ENCODE assay signal across 21 cellular contexts in the genomic region with DNA sequence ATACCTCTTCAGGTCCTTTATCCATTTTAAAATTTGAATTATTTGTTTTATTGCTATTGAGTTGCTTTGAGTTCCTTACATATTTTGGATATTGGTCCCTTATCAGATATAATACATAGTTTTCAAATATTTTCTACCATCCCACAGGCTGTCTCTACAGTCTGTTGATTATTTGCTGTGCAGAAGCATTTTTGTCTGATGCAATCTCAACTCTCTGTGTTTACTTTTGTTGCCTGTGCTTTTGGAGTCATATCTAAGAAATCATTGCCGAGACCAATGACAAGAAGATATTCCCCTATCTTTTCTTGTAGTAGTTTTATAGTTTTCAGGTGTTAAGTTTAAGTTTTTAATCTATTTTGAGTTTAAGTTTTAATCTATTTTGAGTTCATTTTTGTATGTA. TPM values are rescaled to one million over a fixed set of nuclear protein-coding genes. Genes with fewer than 3 reads are reported as not detected.
A peak's percentile ranks its signal among the peaks of the same experiment; 100 is the strongest.
DNase-seq lines count a peak whose midpoint lies in the region; ATAC-seq, FAIRE-seq and TF ChIP-seq lines count a peak whose summit lies in the region.
"Had no signal": no experiment of that assay in that cellular context is flagged by ENCODE, and none has a peak within 500 bp of the region (broad histone marks: within the 10 kb centered on the region; RNA-seq: fewer than 3 reads in every experiment).

No MANE protein-coding gene starts in this region.

- CTCF ChIA-PET in IMR-90 (lab: Yijun Ruan, JAX): interaction anchor here (0.8 kb wide), 1 partner anchor 10 kb away, joined by 4 read pairs; no protein-coding TSS in a partner anchor

- intact Hi-C loops in IMR-90 (cut with micrococcal nuclease): no loop called here

- H3K56ac ChIP-seq in IMR-90 (ENCODE audit: extremely low read depth, insufficient read depth, low read length): no peak overlapping the region

- no peak overlapping the region for H2AFZ ChIP-seq in IMR-90 (replicated peaks; ENCODE audit: low read length, poor library complexity)

- TF ChIP-seq POLR2A in IMR-90 (IDR thresholded peaks at IDR 0.05; ENCODE audit: low read depth, low read length): no peak
- TF ChIP-seq POLR2A in suprapubic skin (IDR thresholded peaks at IDR 0.05): no peak

- H2AK9ac ChIP-seq in IMR-90 (replicated peaks; ENCODE audit: low read depth, low read length, poor library complexity): no peak overlapping the region

- no peak for TF ChIP-seq RAD21 in IMR-90 (IDR thresholded peaks at IDR 0.05; ENCODE audit: low read length)
- no peak for TF ChIP-seq RAD21 in liver (IDR thresholded peaks at IDR 0.05)

- no peaks in the 10 kb centered on the region for H4K20me1 ChIP-seq in IMR-90 (ENCODE audit: insufficient read depth, low read length)
- H4K20me1 ChIP-seq: BLaER1 had no signal

- H3K9me1 ChIP-seq in IMR-90 (ENCODE audit: insufficient read depth, low read length): no peaks in the 10 kb centered on the region

- H2AK5ac ChIP-seq in IMR-90 (ENCODE audit: low read depth, low read length): no peak overlapping the region

- H3K27ac ChIP-seq in IMR-90 (ENCODE audit: insufficient read depth, low read length) (no peak overlapping the region), liver (ENCODE audit: low read depth in 1 of 2, low read length in 2 of 2) (no peak overlapping the region), suprapubic skin (no peak overlapping the region)
- H3K27ac ChIP-seq: 22Rv1, BLaER1, C4-2B had no signal

- H3K27me3 ChIP-seq in IMR-90 (ENCODE audit: control insufficient read depth, insufficient read depth, low read length) (no peaks in the 10 kb centered on the region), liver (ENCODE audit: control insufficient read depth in 4 of 4, insufficient read depth in 4 of 4, low read length in 3 of 4) (no peaks in the 10 kb centered on the region), suprapubic skin (no peaks in the 10 kb centered on the region)
- H3K27me3 ChIP-seq: BLaER1 had no signal

- H4K8ac ChIP-seq in IMR-90 (ENCODE audit: low read depth in 2 of 2, low read length in 2 of 2): no peak overlapping the region

- peaks cover 65% of the 10 kb centered on the region for H3K36me3 Mint-ChIP-seq in endothelial cell (ENCODE audit: low read depth, unreplicated experiment)
- H3K36me3 Mint-ChIP-seq in HFFc6 (ENCODE audit: low read depth): peaks cover 28% of the 10 kb centered on the region
- H3K36me3 Mint-ChIP-seq: CD8-positive, alpha-beta T cell had no signal

- H3K36me3 ChIP-seq in IMR-90 (ENCODE audit: control insufficient read depth, insufficient read depth, low read length): no peaks in the 10 kb centered on the region
- H3K36me3 ChIP-seq in liver (ENCODE audit: control insufficient read depth in 4 of 4, insufficient read depth in 3 of 4, low read depth in 1 of 4, low read length in 3 of 4): no peaks in the 10 kb centered on the region
- H3K36me3 ChIP-seq in suprapubic skin: no peaks in the 10 kb centered on the region
- H3K36me3 ChIP-seq: BLaER1, HAP-1 had no signal

- in situ Hi-C loops in IMR-90 (cut with MboI; ENCODE audit: low sequenced_read_pairs): no loop called here

- no peak overlapping the region for H2BK5ac ChIP-seq in IMR-90 (ENCODE audit: low read depth, low read length, poor library complexity, severe bottlenecking)

- no peak for FAIRE-seq in RCC 7860 (lab: Jason Lieb, UNC)
- FAIRE-seq: A204.1, G401.6, GM12892, H54 had no signal

- WGBS in IMR-90 (ENCODE audit: extremely low coverage in 2 of 2, insufficient read length in 1 of 2), 2 experiments: no CpG with 5 or more reads among the region's 1 CpG
- WGBS in liver: 0% methylated on average over 1 of the region's 1 CpG
- 0% methylated on average over 1 of the region's 1 CpG for WGBS in suprapubic skin

- no peak overlapping the region for H2BK20ac ChIP-seq in IMR-90 (ENCODE audit: low read depth, low read length)

- no peak overlapping the region for H3K4me3 ChIP-seq in IMR-90 (ENCODE audit: insufficient read depth, low read depth, low read length)
- H3K4me3 ChIP-seq in liver (ENCODE audit: low read depth in 1 of 3, low read length in 3 of 3): no peak overlapping the region
- H3K4me3 ChIP-seq in suprapubic skin: no peak overlapping the region
- H3K4me3 ChIP-seq: BLaER1, HAP-1 had no signal

- no TSS peak for BruUV-seq in IMR-90 (replicated peaks; lab: Mats Ljungman, UMichigan)

- H3K27ac Mint-ChIP-seq in endothelial cell (ENCODE audit: unreplicated experiment): no peak overlapping the region
- no peak overlapping the region for H3K27ac Mint-ChIP-seq in HFFc6
- H3K27ac Mint-ChIP-seq: B cell; CD4-positive, CD25-positive, alpha-beta regulatory T cell; CD8-positive, alpha-beta T cell had no signal

- no peak overlapping the region for H3K23ac ChIP-seq in IMR-90 (ENCODE audit: low read depth, low read length)

- H4K91ac ChIP-seq in IMR-90 (ENCODE audit: insufficient read depth, low read depth, low read length): no peak overlapping the region

- H3K9me3 ChIP-seq in IMR-90 (ENCODE audit: control insufficient read depth, insufficient read depth, low read length): peaks cover 7% of the 10 kb centered on the region
- peaks cover 0 to 3% (median 0%) of the 10 kb centered on the region in 4 donors for H3K9me3 ChIP-seq in liver (ENCODE audit: control insufficient read depth in 4 of 4, low read length in 3 of 4)
- peaks cover 5% of the 10 kb centered on the region for H3K9me3 ChIP-seq in suprapubic skin
- H3K9me3 ChIP-seq: HAP-1 had no signal

- no peak overlapping the region for H2BK120ac ChIP-seq in IMR-90 (ENCODE audit: low read depth, low read length)

- no peak overlapping the region for H3K4ac ChIP-seq in IMR-90 (ENCODE audit: low read depth, low read length)

- no peak overlapping the region for H2BK15ac ChIP-seq in IMR-90 (ENCODE audit: low read depth, low read length)

- H3K9ac ChIP-seq in IMR-90 (ENCODE audit: low read depth, low read length) (no peak overlapping the region), liver (ENCODE audit: low read depth in 1 of 2, low read length in 2 of 2) (no peak overlapping the region)
- H3K9ac ChIP-seq: BLaER1 had no signal

- no peak overlapping the region for H4K5ac ChIP-seq in IMR-90 (ENCODE audit: low read depth, low read length)

- DNase-seq in IMR-90 (no peak), endothelial cell (ENCODE audit: low spot score) (no peak), suprapubic skin (ENCODE audit: low spot score in 2 of 2) (no peak), HFFc6 (no peak), RCC 7860 (ENCODE audit: low spot score) (no peak)
- DNase-seq: Caco-2; CD4-positive, CD25-positive, alpha-beta regulatory T cell; CD8-positive, alpha-beta T cell; DMS153; DND-41; GOT3 had no signal

- H3K27me3 Mint-ChIP-seq in endothelial cell (ENCODE audit: unreplicated experiment) (no peaks in the 10 kb centered on the region), HFFc6 (ENCODE audit: insufficient read depth) (no peaks in the 10 kb centered on the region)
- H3K27me3 Mint-ChIP-seq: B cell had no signal

- peaks cover 35% of the 10 kb centered on the region for H3K4me1 Mint-ChIP-seq in endothelial cell (ENCODE audit: unreplicated experiment)
- peaks cover 27% of the 10 kb centered on the region for H3K4me1 Mint-ChIP-seq in HFFc6 (ENCODE audit: low read depth)
- H3K4me1 Mint-ChIP-seq: CD4-positive, CD25-positive, alpha-beta regulatory T cell had no signal

- peak overlapping the region; percentile 7 for H3K4me3 Mint-ChIP-seq in endothelial cell (ENCODE audit: unreplicated experiment)
- H3K4me3 Mint-ChIP-seq in HFFc6: no peak overlapping the region
- H3K4me3 Mint-ChIP-seq: B cell; CD8-positive, alpha-beta T cell had no signal

- peak; percentile 57 for ATAC-seq in IMR-90 (ENCODE audit: low read depth)
- ATAC-seq: CD8-positive, alpha-beta T cell had no signal

- H3K9me3 Mint-ChIP-seq in endothelial cell (ENCODE audit: unreplicated experiment) (no peaks in the 10 kb centered on the region), HFFc6 (peaks cover 22% of the 10 kb centered on the region)

- no peak for TF ChIP-seq EP300 in suprapubic skin (IDR thresholded peaks at IDR 0.05)

- POLR2A ChIA-PET in IMR-90 (lab: Charles Lee; ENCODE audit: unreplicated experiment): no interaction called here

- H3K18ac ChIP-seq in IMR-90 (ENCODE audit: low read depth, low read length): no peak overlapping the region

- H3K4me2 ChIP-seq in IMR-90 (ENCODE audit: low read depth, low read length): no peak overlapping the region
- H3K4me2 ChIP-seq: BLaER1 had no signal

- H3K14ac ChIP-seq in IMR-90 (replicated peaks; ENCODE audit: low read depth, low read length): no peak overlapping the region

- dilution Hi-C loops in IMR-90 (cut with HindIII; ENCODE audit: low sequenced_read_pairs, unreplicated experiment): no loop called here

- H3K79me1 ChIP-seq in IMR-90 (ENCODE audit: low read depth in 1 of 2, low read length in 2 of 2): no peaks in the 10 kb centered on the region

- no peaks in the 10 kb centered on the region for H3K4me1 ChIP-seq in IMR-90 (ENCODE audit: control insufficient read depth, insufficient read depth, low read length)
- peaks cover 0 to 7% (median 4%) of the 10 kb centered on the region in 4 donors for H3K4me1 ChIP-seq in liver (ENCODE audit: control insufficient read depth in 4 of 4, insufficient read depth in 4 of 4, low read length in 3 of 4)
- no peaks in the 10 kb centered on the region for H3K4me1 ChIP-seq in suprapubic skin
- H3K4me1 ChIP-seq: BLaER1, Caco-2, HAP-1 had no signal

- no peak for TF ChIP-seq CTCF in IMR-90 (conservative IDR thresholded peaks at IDR 0.05; ENCODE audit: low read depth, low read length)
- TF ChIP-seq CTCF in endothelial cell (IDR thresholded peaks at IDR 0.05; ENCODE audit: unreplicated experiment): no peak
- no peak for TF ChIP-seq CTCF in liver (IDR thresholded peaks at IDR 0.05; ENCODE audit: low read depth, low read length, missing input control)
- TF ChIP-seq CTCF in suprapubic skin (IDR thresholded peaks at IDR 0.05): no peak
- no peak for TF ChIP-seq CTCF in HFFc6 (IDR thresholded peaks at IDR 0.05)

TF ChIP-seq in IMR-90, 13 proteins besides CTCF, POLR2A, EP300 and RAD21:
- TF ChIP-seq FOS (IDR thresholded peaks at IDR 0.05; ENCODE audit: low read depth, low read length) (no peak), CEBPB (IDR thresholded peaks at IDR 0.05; ENCODE audit: low read depth, low read length) (peak; percentile 35; the same call in 1 of the 2 replicates)

TF ChIP-seq in liver, 16 proteins besides CTCF, POLR2A, EP300 and RAD21:
- no peak for TF ChIP-seq RXRA (IDR thresholded peaks at IDR 0.05)
- TF ChIP-seq FOXA2 (IDR thresholded peaks at IDR 0.05): peak; percentile 66

RNA-seq across cellular contexts. Expression of a gene that starts 25.2 kb away (rescaled TPM):
- total RNA-seq in IMR-90 (2012; rRNA removed) (2.5 and 3.0 TPM in 2 replicates), endothelial cell (ENCODE audit: unreplicated experiment) (487 TPM), liver (1 to 10 TPM; 8.7 to 9.9 TPM), suprapubic skin (10 to 100 TPM in 1 of 4 donors, 1 to 10 TPM in 3; 4.1 to 11.1 (median 6.4) TPM)
- polyA plus RNA-seq in IMR-90 (2012; rRNA removed) (0.87 and 1.7 TPM in 2 replicates), liver (1 to 10 TPM; 1.8 to 5.3 TPM)
- 0.42 and 0.52 TPM in 2 replicates for polyA plus RNA-seq in IMR-90 (2012; cell fraction: cytosol; rRNA removed)
- polyA plus RNA-seq in IMR-90 (2012; cell fraction: nucleus; rRNA removed; ENCODE audit: low replicate concordance): 0.48 and 2.8 TPM in 2 replicates
- total RNA-seq in HFFc6 (2021; fragmentation: NEBNext Ultra II Directional; extraction: Animal tissue kit (Norgen Biotek cat#: 25700)): 1 to 10 TPM; 1.7 to 4.6 (median 3.0) TPM

Comparison
In these comparisons a context has a peak if more than half of its experiments do, and no peak if none do; other contexts are left out.
1. RNA of a gene that starts 25.2 kb away (total RNA-seq): 487 TPM in endothelial cell (single experiment); 8.7 to 9.9 TPM in liver, 4.1 to 11.1 TPM in suprapubic skin, 1.7 to 4.6 TPM in HFFc6 and 2.5 to 3.0 TPM in IMR-90; every median in the first group is over 10 times any median in the second.